In genomic region chr14:95507701-95508103, GRCh38 we compare ENCODE assay signal across 9 cellular contexts. TPM values are rescaled to one million over a fixed set of nuclear protein-coding genes. Genes with fewer than 3 reads are reported as not detected.
DNase-seq lines count a peak whose midpoint lies in the region; ATAC-seq and TF ChIP-seq lines count a peak whose summit lies in the region.
"Had no signal": no experiment of that assay in that cellular context is flagged by ENCODE, and none has a peak within 500 bp of the region (broad histone marks: within the 10 kb centered on the region; RNA-seq: fewer than 3 reads in every experiment).

No MANE protein-coding gene starts in this region.

- peaks cover 0 to 15% (median 0%) of the 10 kb centered on the region in 9 donors for H3K36me3 ChIP-seq in heart right ventricle
- H3K36me3 ChIP-seq in thyroid gland: no peaks in the 10 kb centered on the region

- TF ChIP-seq POLR2A in thyroid gland (IDR thresholded peaks at IDR 0.05): no peak

- no peaks in the 10 kb centered on the region for H3K27me3 ChIP-seq in heart right ventricle
- no peaks in the 10 kb centered on the region for H3K27me3 ChIP-seq in thyroid gland

- H3K9me3 Mint-ChIP-seq in T-helper 2 cell treated with Interferon-gamma antibody and Interleukin-4, amounts not matched to agents 5 μg/mL and 100 μg/mL, for 36 hours: no peaks in the 10 kb centered on the region

- intact Hi-C loops in Right ventricle myocardium inferior (cut with DNase I) (no loop called here), cardiac septum (cut with DNase I) (no loop called here), heart right ventricle (cut with DNase I) (no loop called here), thyroid gland (cut with DNase I) (no loop called here)

- H3K4me1 ChIP-seq in heart right ventricle (peaks cover 20 to 78% (median 46%) of the 10 kb centered on the region in 9 donors), thyroid gland (peaks cover 15 to 38% of the 10 kb centered on the region in 2 donors)
- H3K4me1 ChIP-seq: parathyroid adenoma had no signal

- H3K4me1 Mint-ChIP-seq in T-helper 2 cell treated with Interferon-gamma antibody and Interleukin-4, amounts not matched to agents 5 μg/mL and 100 μg/mL, for 36 hours (ENCODE audit: low read depth): peaks cover 41% of the 10 kb centered on the region

- H3K4me3 ChIP-seq in heart right ventricle (no peak overlapping the region), thyroid gland (replicated peaks in 1 of 3) (no peak overlapping the region)

- peak overlapping the region; percentile 15 for H3K27ac Mint-ChIP-seq in T-helper 2 cell treated with Interferon-gamma antibody and Interleukin-4, amounts not matched to agents 5 μg/mL and 100 μg/mL, for 36 hours

- no peak for TF ChIP-seq CTCF in heart right ventricle (IDR thresholded peaks at IDR 0.05)
- TF ChIP-seq CTCF in thyroid gland (IDR thresholded peaks at IDR 0.05): no peak

- WGBS in heart right ventricle, 2 donors: 48 to 64% methylated on average over 3 of the region's 3 CpGs
- WGBS in thyroid gland, 2 donors: 61 to 71% methylated on average over 3 of the region's 3 CpGs

- DNase-seq in Right ventricle myocardium inferior (ENCODE audit: missing footprints): no peak
- no peak for DNase-seq in cardiac septum (ENCODE audit: low spot score)
- DNase-seq in T-helper 2 cell treated with Interferon-gamma antibody and Interleukin-4, amounts not matched to agents 5 μg/mL and 100 μg/mL, for 36 hours (ENCODE audit: low spot score): no peak
- DNase-seq in heart right ventricle: no peak
- peak in 1 of 2 donors; percentile 58 for DNase-seq in thyroid gland
- DNase-seq in stimulated activated CD4-positive, alpha-beta T cell treated with anti-CD3 and anti-CD28 coated beads, Interleukin-4, amount 100 ng/mL, for 1 hour: no peak
- no peak for DNase-seq in cortex of kidney (lab: John Stamatoyannopoulos, UW)
- DNase-seq in stimulated activated CD4-positive, alpha-beta T cell treated with anti-CD3 and anti-CD28 coated beads, Interleukin-4, amount 100 ng/mL, for 4 hours: no peak

- H3K27ac ChIP-seq in heart right ventricle: peak overlapping the region in 9 of 10 donors; percentile 49 to 77 (median 65)
- H3K27ac ChIP-seq in thyroid gland: peak overlapping the region; percentile 41 to 88 (median 64)
- H3K27ac ChIP-seq: parathyroid adenoma had no signal

- no peak overlapping the region for H3K4me3 Mint-ChIP-seq in T-helper 2 cell treated with Interferon-gamma antibody and Interleukin-4, amounts not matched to agents 5 μg/mL and 100 μg/mL, for 36 hours

- H3K36me3 Mint-ChIP-seq in T-helper 2 cell treated with Interferon-gamma antibody and Interleukin-4, amounts not matched to agents 5 μg/mL and 100 μg/mL, for 36 hours (ENCODE audit: low read depth): peaks cover 48% of the 10 kb centered on the region

- H3K27me3 Mint-ChIP-seq in T-helper 2 cell treated with Interferon-gamma antibody and Interleukin-4, amounts not matched to agents 5 μg/mL and 100 μg/mL, for 36 hours (ENCODE audit: low read depth): no peaks in the 10 kb centered on the region

- H3K9me3 ChIP-seq in heart right ventricle (no peaks in the 10 kb centered on the region), thyroid gland (no peaks in the 10 kb centered on the region)

- ATAC-seq in Right ventricle myocardium inferior: peak; percentile 12
- ATAC-seq in heart right ventricle: peak; percentile 16 to 71 (median 54)

RNA-seq across cellular contexts. Expression of gene SYNE3, which starts 8.7 kb away (rescaled TPM):
- total RNA-seq in Right ventricle myocardium inferior (16.5 TPM), cardiac septum (12.4 TPM), heart right ventricle (10 to 100 TPM in 5 of 10 donors, 1 to 10 TPM in 5; 4.8 to 15.4 (median 10.4) TPM), thyroid gland (10 to 100 TPM in 3 of 4 donors, 1 to 10 TPM in 1; 9.7 to 21.9 (median 17.6) TPM)
- polyA plus RNA-seq in heart right ventricle: 1 to 10 TPM; 1.5 to 5.3 TPM

RNA-seq across cellular contexts. Expression of gene GLRX5, which starts 27.1 kb away (rescaled TPM):
- 84.7 TPM for total RNA-seq in Right ventricle myocardium inferior
- total RNA-seq in cardiac septum: 61.8 TPM
- 100 to 1,000 TPM in 2 of 10 donors, 10 to 100 TPM in 8; 69.9 to 121 (median 91.8) TPM for total RNA-seq in heart right ventricle
- 10 to 100 TPM; 49.8 to 66.6 TPM for polyA plus RNA-seq in heart right ventricle
- 10 to 100 TPM; 33.9 to 64.1 (median 41.3) TPM for total RNA-seq in thyroid gland
